Comparison of ENCODE assay signal across 8 cellular contexts in genomic region chr11:16986434-16987204, GRCh38. TPM values are rescaled to one million over a fixed set of nuclear protein-coding genes. Genes with fewer than 3 reads are reported as not detected.
DNase-seq lines count a peak whose midpoint lies in the region; ATAC-seq and TF ChIP-seq lines count a peak whose summit lies in the region.

No MANE protein-coding gene starts in this region.

- no peaks in the 10 kb centered on the region for H3K9me3 Mint-ChIP-seq in T-helper 2 cell treated with Interferon-gamma antibody and Interleukin-4, amounts not matched to agents 5 μg/mL and 100 μg/mL, for 36 hours
- peaks cover 0 to 2% of the 10 kb centered on the region in 2 donors for H3K9me3 Mint-ChIP-seq in effector memory CD8-positive, alpha-beta T cell

- H3K4me1 Mint-ChIP-seq in T-helper 2 cell treated with Interferon-gamma antibody and Interleukin-4, amounts not matched to agents 5 μg/mL and 100 μg/mL, for 36 hours (ENCODE audit: low read depth): peaks cover 23% of the 10 kb centered on the region
- H3K4me1 Mint-ChIP-seq in effector memory CD8-positive, alpha-beta T cell (ENCODE audit: low read depth in 2 of 2): peaks cover 26 to 31% of the 10 kb centered on the region in 2 donors

- no peaks in the 10 kb centered on the region for H3K4me1 ChIP-seq in BE2C

- H3K27me3 Mint-ChIP-seq in T-helper 2 cell treated with Interferon-gamma antibody and Interleukin-4, amounts not matched to agents 5 μg/mL and 100 μg/mL, for 36 hours (ENCODE audit: low read depth): no peaks in the 10 kb centered on the region
- no peaks in the 10 kb centered on the region for H3K27me3 Mint-ChIP-seq in effector memory CD8-positive, alpha-beta T cell

- no peaks in the 10 kb centered on the region for H3K9me3 ChIP-seq in BE2C

- no peaks in the 10 kb centered on the region for H3K27me3 ChIP-seq in BE2C

- H3K27ac Mint-ChIP-seq in T-helper 2 cell treated with Interferon-gamma antibody and Interleukin-4, amounts not matched to agents 5 μg/mL and 100 μg/mL, for 36 hours: peak overlapping the region; percentile 84
- H3K27ac Mint-ChIP-seq in effector memory CD8-positive, alpha-beta T cell: peak overlapping the region; percentile 84

- peak; percentile 98 for ATAC-seq in GM18907 (IDR thresholded peaks at IDR 0.05; ENCODE audit: unreplicated experiment)
- ATAC-seq in HG03066 (IDR thresholded peaks at IDR 0.05; ENCODE audit: low read depth, unreplicated experiment): peak; percentile 97
- ATAC-seq in effector memory CD8-positive, alpha-beta T cell (replicated peaks): peak; percentile 91

- no peaks in the 10 kb centered on the region for H3K36me3 ChIP-seq in BE2C

- H3K4me3 Mint-ChIP-seq in T-helper 2 cell treated with Interferon-gamma antibody and Interleukin-4, amounts not matched to agents 5 μg/mL and 100 μg/mL, for 36 hours: peak overlapping the region; percentile 45
- H3K4me3 Mint-ChIP-seq in effector memory CD8-positive, alpha-beta T cell: peak overlapping the region; percentile 68 to 70

- peak overlapping the region; percentile 99 for H3K27ac ChIP-seq in 22Rv1

- TF ChIP-seq CTCF in 22Rv1 (IDR thresholded peaks at IDR 0.05): no peak
- TF ChIP-seq CTCF in BE2C (IDR thresholded peaks at IDR 0.05; ENCODE audit: low read depth, low read length): no peak

- peak; percentile 36 for DNase-seq in T-helper 2 cell treated with Interferon-gamma antibody and Interleukin-4, amounts not matched to agents 5 μg/mL and 100 μg/mL, for 36 hours (ENCODE audit: low spot score)
- peak; percentile 34 to 48 (median 38) for DNase-seq in effector memory CD8-positive, alpha-beta T cell
- DNase-seq in stimulated activated CD4-positive, alpha-beta T cell treated with anti-CD3 and anti-CD28 coated beads, Interleukin-2, amount 100 ng/mL, for 48 hours: peak; percentile 24 to 33
- DNase-seq in BE2C: no peak
- DNase-seq in effector CD8-positive, alpha-beta T cell (lab: John Stamatoyannopoulos, UW): no peak

- no peak overlapping the region for H3K4me3 ChIP-seq in BE2C (ENCODE audit: low read depth, low read length)

- no peaks in the 10 kb centered on the region for H3K36me3 Mint-ChIP-seq in T-helper 2 cell treated with Interferon-gamma antibody and Interleukin-4, amounts not matched to agents 5 μg/mL and 100 μg/mL, for 36 hours (ENCODE audit: low read depth)
- peaks cover 9% of the 10 kb centered on the region for H3K36me3 Mint-ChIP-seq in effector memory CD8-positive, alpha-beta T cell (ENCODE audit: insufficient read depth)

RNA-seq across cellular contexts. Expression of gene PLEKHA7, which starts 27.6 kb away (rescaled TPM):
- polyA plus RNA-seq in BE2C (2012; ENCODE audit: insufficient read depth, insufficient read length, low read depth): 9.8 TPM

Comparison
In these comparisons a context has a peak if more than half of its experiments do, and no peak if none do; other contexts are left out.
1. DNase-seq: peak in T-helper 2 cell treated with Interferon-gamma antibody and Interleukin-4, amounts not matched to agents 5 μg/mL and 100 μg/mL, for 36 hours (single experiment), effector memory CD8-positive, alpha-beta T cell (3 of 3) and stimulated activated CD4-positive, alpha-beta T cell treated with anti-CD3 and anti-CD28 coated beads, Interleukin-2, amount 100 ng/mL, for 48 hours (2 of 2); none in BE2C (single experiment) and effector CD8-positive, alpha-beta T cell (single experiment).
2. Peak in every context shown above with its lines, with median percentiles within 50 percentile points of each other: ATAC-seq.